Comparison of ENCODE assay signal across 17 cellular contexts in genomic region chr11:73411031-73411430, GRCh38.
"Had no signal": no experiment of that assay in that cellular context is flagged by ENCODE, and none has a peak within 500 bp of the region (broad histone marks: within the 10 kb centered on the region; RNA-seq: fewer than 3 reads in every experiment).

No MANE protein-coding gene starts in this region.

- DNase-seq: activated CD4-positive, alpha-beta T cell treated with anti-CD3 and anti-CD28 coated beads, Interleukin-2, amount 10 ng/mL, durations not matched to agents 7 days and 5 days; activated naive CD8-positive, alpha-beta T cell treated with anti-CD3 and anti-CD28 coated beads for 36 hours; activated T-cell treated with anti-CD3 and anti-CD28 coated beads, Interleukin-2, amount 50 U/mL, for 1 hour; amniotic stem cell; cerebellar nuclear complex; hypothalamus; left ventricle myocardium superior; naive B cell; occipital lobe; retina; stimulated activated CD4-positive, alpha-beta T cell treated with anti-CD3 and anti-CD28 coated beads, Interleukin-2, amount 100 ng/mL, for 48 hours; stimulated activated naive CD8-positive, alpha-beta T cell treated with anti-CD3 and anti-CD28 coated beads, Interleukin-15, Interleukin-2, amounts not matched to agents 100 U/mL and 50 U/mL, for 24 hours; upper lobe of left lung had no signal

- H3K27me3 Mint-ChIP-seq: activated CD4-positive, alpha-beta T cell treated with anti-CD3 and anti-CD28 coated beads, Interleukin-2, amount 10 ng/mL, durations not matched to agents 7 days and 5 days; activated naive CD8-positive, alpha-beta T cell treated with anti-CD3 and anti-CD28 coated beads for 36 hours; naive B cell had no signal

- H3K9me3 Mint-ChIP-seq: activated CD4-positive, alpha-beta T cell treated with anti-CD3 and anti-CD28 coated beads, Interleukin-2, amount 10 ng/mL, durations not matched to agents 7 days and 5 days; activated naive CD8-positive, alpha-beta T cell treated with anti-CD3 and anti-CD28 coated beads for 36 hours; naive B cell; T-helper 1 cell treated with Interleukin-12 subunit alpha and Interleukin-12 subunit beta and Interleukin-4 antibody, amounts not matched to agents 30 μg/mL and 1 μg/mL, for 36 hours had no signal

- H3K27me3 ChIP-seq: gastroesophageal sphincter, upper lobe of left lung had no signal

- H3K4me3 Mint-ChIP-seq: activated CD4-positive, alpha-beta T cell treated with anti-CD3 and anti-CD28 coated beads, Interleukin-2, amount 10 ng/mL, durations not matched to agents 7 days and 5 days; activated naive CD8-positive, alpha-beta T cell treated with anti-CD3 and anti-CD28 coated beads for 36 hours; T-helper 1 cell treated with Interleukin-12 subunit alpha and Interleukin-12 subunit beta and Interleukin-4 antibody, amounts not matched to agents 30 μg/mL and 1 μg/mL, for 36 hours had no signal

- H3K9me3 ChIP-seq: gastroesophageal sphincter, upper lobe of left lung had no signal

- H3K4me3 ChIP-seq: coronary artery, gastroesophageal sphincter, upper lobe of left lung had no signal

- H3K27ac ChIP-seq: coronary artery, epithelial cell of prostate, gastroesophageal sphincter, upper lobe of left lung had no signal

- H3K27ac Mint-ChIP-seq: activated CD4-positive, alpha-beta T cell treated with anti-CD3 and anti-CD28 coated beads, Interleukin-2, amount 10 ng/mL, durations not matched to agents 7 days and 5 days; activated naive CD8-positive, alpha-beta T cell treated with anti-CD3 and anti-CD28 coated beads for 36 hours had no signal

- ATAC-seq: gastroesophageal sphincter; left ventricle myocardium superior; stimulated activated naive CD8-positive, alpha-beta T cell treated with anti-CD3 and anti-CD28 coated beads, Interleukin-15, Interleukin-2, amounts not matched to agents 100 U/mL and 50 U/mL, for 24 hours had no signal
